ENCODE assay signal across 8 cellular contexts in the genomic region with DNA sequence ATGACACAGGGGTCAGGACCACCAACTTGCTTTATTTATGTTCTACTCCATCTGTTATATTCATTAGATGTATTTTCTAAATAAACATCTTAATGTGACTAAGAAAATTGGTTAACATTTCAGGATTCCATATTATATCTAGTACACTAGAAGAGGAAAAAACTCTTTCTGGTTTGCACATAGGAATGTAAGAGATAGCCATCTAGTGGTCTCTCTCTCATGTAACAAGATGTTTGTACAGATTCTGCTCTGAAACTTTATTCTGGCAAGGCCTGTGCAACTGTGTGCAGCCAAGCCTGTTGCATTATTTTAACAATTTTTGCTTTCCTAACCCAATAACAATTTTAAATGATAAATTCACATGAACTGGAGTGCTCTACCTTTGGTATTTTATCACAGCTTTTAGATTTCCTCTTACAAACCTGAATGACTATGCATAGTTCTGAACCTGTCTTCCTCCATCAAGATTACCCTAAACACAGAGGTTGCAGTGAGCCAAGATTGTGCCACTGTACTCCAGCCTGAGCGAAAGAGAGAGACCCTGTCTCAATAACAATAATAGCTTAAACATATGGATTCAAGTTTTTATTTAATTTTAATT.
DNase-seq lines count a peak whose midpoint lies in the region; ATAC-seq and TF ChIP-seq lines count a peak whose summit lies in the region.

No MANE protein-coding gene starts in this region.

- WGBS in lung, 2 donors, result 81 to 95% methylated on average over 1 of the region's 1 CpG
- 83 to 85% methylated on average over 1 of the region's 1 CpG for WGBS in thyroid gland, 2 donors

- DNase-seq in Right ventricle myocardium inferior (ENCODE audit: missing footprints), result no peak
- no peak for DNase-seq in right atrium auricular region (ENCODE audit: low spot score)
- peak; percentile 31 for DNase-seq in KBM-7
- peak; percentile 11 for DNase-seq in MCF 10A (ENCODE audit: unreplicated experiment)
- DNase-seq in lung (ENCODE audit: low spot score), result no peak
- DNase-seq in NCI-H1930 (lab: John Stamatoyannopoulos, UW), result no peak
- DNase-seq in posterior cingulate gyrus, result no peak
- DNase-seq in thyroid gland, result no peak

- no peak overlapping the region for H3K4me3 Mint-ChIP-seq in MCF 10A (ENCODE audit: unreplicated experiment)

- TF ChIP-seq CTCF in right atrium auricular region (IDR thresholded peaks at IDR 0.05), result peak in 1 of 2 donors; percentile 61
- TF ChIP-seq CTCF in MCF 10A (IDR thresholded peaks at IDR 0.05; ENCODE audit: unreplicated experiment), result peak; percentile 32
- peak; percentile 5 for TF ChIP-seq CTCF in lung (IDR thresholded peaks at IDR 0.05; ENCODE audit: control extremely low read depth, extremely low read depth)
- TF ChIP-seq CTCF in thyroid gland (IDR thresholded peaks at IDR 0.05), result peak in 3 of 6 experiments; percentile 56 to 63 (median 61)

- TF ChIP-seq POLR2A in thyroid gland (IDR thresholded peaks at IDR 0.05), result no peak

- POLR2A ChIA-PET in MCF 10A (lab: Yijun Ruan, JAX), result interaction anchor here (0.7 kb wide), 2 partner anchors 104 to 291 kb away, joined by 3 read pairs; no protein-coding TSS in a partner anchor

- H3K4me3 ChIP-seq in right atrium auricular region (no peak overlapping the region), lung (no peak overlapping the region), thyroid gland (replicated peaks in 1 of 3) (no peak overlapping the region)

- CTCF ChIA-PET in MCF 10A (lab: Yijun Ruan, JAX), result interaction anchor here (0.6 to 5.4 kb wide), 32 partner anchors 10 to 983 kb away, joined by 3 to 27 read pairs (median 3); no protein-coding TSS in a partner anchor

- H3K27me3 ChIP-seq in right atrium auricular region, result no peaks in the 10 kb centered on the region
- no peaks in the 10 kb centered on the region for H3K27me3 ChIP-seq in lung (ENCODE audit: control insufficient read depth, insufficient read depth)
- H3K27me3 ChIP-seq in thyroid gland, result no peaks in the 10 kb centered on the region

- peaks cover 0 to 17% of the 10 kb centered on the region in 2 donors for H3K4me1 ChIP-seq in right atrium auricular region
- H3K4me1 ChIP-seq in lung (ENCODE audit: control insufficient read depth in 2 of 2, insufficient read depth in 2 of 2, low read length in 2 of 2), result peaks cover 0 to 6% of the 10 kb centered on the region in 2 donors
- no peaks in the 10 kb centered on the region for H3K4me1 ChIP-seq in thyroid gland

- H3K36me3 ChIP-seq in right atrium auricular region (peaks cover 49% of the 10 kb centered on the region), lung (ENCODE audit: control insufficient read depth in 2 of 2, insufficient read depth in 2 of 2, low read length in 2 of 2) (peaks cover 1 to 4% of the 10 kb centered on the region in 2 donors), thyroid gland (no peaks in the 10 kb centered on the region)

- H3K9me3 ChIP-seq in right atrium auricular region, result no peaks in the 10 kb centered on the region
- H3K9me3 ChIP-seq in lung (ENCODE audit: control insufficient read depth in 2 of 2, insufficient read depth in 1 of 2, low read length in 1 of 2), result no peaks in the 10 kb centered on the region
- no peaks in the 10 kb centered on the region for H3K9me3 ChIP-seq in thyroid gland

- intact Hi-C loops in Right ventricle myocardium inferior (cut with DNase I), result loop anchor here (2.0 to 5.0 kb wide), 2 partner anchors 189 to 291 kb away; no protein-coding TSS in a partner anchor
- intact Hi-C loops in MCF 10A (cut with micrococcal nuclease), result loop anchor here (1.0 to 10.0 kb wide), 4 partner anchors 107 to 387 kb away; no protein-coding TSS in a partner anchor
- intact Hi-C loops in posterior cingulate gyrus (cut with DNase I), result loop anchor here (5.0 kb wide), 1 partner anchor 389 kb away; no protein-coding TSS in a partner anchor
- intact Hi-C loops in thyroid gland (cut with DNase I), result no loop called here

- H3K27ac ChIP-seq in right atrium auricular region (no peak overlapping the region), lung (ENCODE audit: low read depth in 1 of 2, low read length in 1 of 2) (no peak overlapping the region), thyroid gland (no peak overlapping the region)

- H3K27ac Mint-ChIP-seq in MCF 10A (ENCODE audit: low read depth, unreplicated experiment), result no peak overlapping the region

- in situ Hi-C loops in KBM-7 (cut with MboI; ENCODE audit: low pct_unique_long_range_greater_than_20kb, low sequenced_read_pairs), result no loop called here

- no peaks in the 10 kb centered on the region for H3K9me3 Mint-ChIP-seq in MCF 10A (ENCODE audit: unreplicated experiment)

- H3K36me3 Mint-ChIP-seq in MCF 10A (ENCODE audit: insufficient read depth, unreplicated experiment), result peaks cover 5% of the 10 kb centered on the region

- no peaks in the 10 kb centered on the region for H3K27me3 Mint-ChIP-seq in MCF 10A (ENCODE audit: insufficient read depth, unreplicated experiment)

- ATAC-seq in Right ventricle myocardium inferior (peak; percentile 16), lung (ENCODE audit: insufficient read depth, low FRiP score) (no peak)

- BruUV-seq in MCF 10A (replicated peaks; lab: Mats Ljungman, UMichigan), result no TSS peak

- no peaks in the 10 kb centered on the region for H3K4me1 Mint-ChIP-seq in MCF 10A (ENCODE audit: insufficient read depth, unreplicated experiment)

Comparison
In these comparisons a context has a peak if more than half of its experiments do, and no peak if none do; other contexts are left out.
1. DNase-seq: peak in KBM-7 (single experiment) and MCF 10A (single experiment); none in Right ventricle myocardium inferior (single experiment), right atrium auricular region (single experiment), lung (single experiment), NCI-H1930 (0 of 2), posterior cingulate gyrus (0 of 10) and thyroid gland (0 of 2).